In the genomic region with DNA sequence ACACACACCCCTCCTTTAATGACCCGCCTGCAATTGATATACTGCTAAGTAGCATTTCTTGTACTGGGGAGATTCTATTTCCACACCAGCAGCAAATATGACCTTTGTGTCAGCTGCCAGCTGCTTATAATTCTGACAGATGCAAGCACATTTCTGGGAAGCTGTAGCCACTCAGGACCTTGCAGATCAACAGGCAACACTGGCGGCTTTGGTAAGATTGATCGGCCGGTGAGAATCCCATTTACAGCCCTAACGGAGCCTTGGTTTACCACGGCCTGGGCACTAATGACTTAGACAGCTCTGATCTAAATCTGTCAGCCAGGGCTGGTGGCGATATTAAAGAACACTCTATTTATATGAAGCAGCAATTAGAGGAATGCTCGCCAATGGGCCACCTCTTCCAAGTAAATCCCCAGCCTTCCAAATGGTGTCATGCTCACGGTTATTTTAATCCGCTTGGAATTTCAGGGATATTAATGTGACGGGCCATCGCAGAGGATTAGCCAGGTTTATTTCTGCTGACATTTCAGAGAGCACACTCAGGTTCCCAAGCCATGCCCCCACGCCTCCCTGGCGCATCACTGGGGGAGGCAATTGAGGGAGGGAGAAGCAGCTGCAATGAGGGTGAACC, we compare ENCODE assay signal across 23 cellular contexts.
A peak's percentile ranks its signal among the peaks of the same experiment; 100 is the strongest.
DNase-seq lines count a peak whose midpoint lies in the region; ATAC-seq and TF ChIP-seq lines count a peak whose summit lies in the region.
"Had no signal": no experiment of that assay in that cellular context is flagged by ENCODE, and none has a peak within 500 bp of the region (broad histone marks: within the 10 kb centered on the region; RNA-seq: fewer than 3 reads in every experiment).

No MANE protein-coding gene starts in this region.

- no peaks in the 10 kb centered on the region for H3K27me3 ChIP-seq in hepatocyte
- H3K27me3 ChIP-seq in skeletal muscle tissue (ENCODE audit: control insufficient read depth in 3 of 3, insufficient read depth in 3 of 3, low read length in 3 of 3), result peaks cover 3 to 7% (median 3%) of the 10 kb centered on the region in 3 donors
- H3K27me3 ChIP-seq: body of pancreas had no signal

- H3K27ac ChIP-seq in hepatocyte (no peak overlapping the region), skeletal muscle tissue (ENCODE audit: low read depth, low read length) (peak overlapping the region; percentile 90)
- H3K27ac ChIP-seq: body of pancreas, C4-2B had no signal

- H3K27me3 Mint-ChIP-seq in T-helper 17 cell, result peaks cover 25% of the 10 kb centered on the region

- H3K9me2 ChIP-seq in hepatocyte (replicated peaks; ENCODE audit: insufficient read depth), result no peaks in the 10 kb centered on the region
- H3K9me2 ChIP-seq: SK-N-SH had no signal

- H3K4me1 Mint-ChIP-seq in T-helper 17 cell, result peaks cover 5% of the 10 kb centered on the region

- no peak for ATAC-seq in T-helper 17 cell
- no peak for ATAC-seq in GM21381 (IDR thresholded peaks at IDR 0.05; ENCODE audit: unreplicated experiment)
- no peak for ATAC-seq in HG03442 (IDR thresholded peaks at IDR 0.05; ENCODE audit: unreplicated experiment)
- ATAC-seq: activated naive CD4-positive, alpha-beta T cell treated with anti-CD3 and anti-CD28 coated beads, Interleukin-2, amount 50 U/mL, for 72 hours; body of pancreas; stimulated activated memory B cell treated with anti-CD40 and anti-IgM and Interleukin-4, amounts not matched to agents 10 μg/mL and 1 μg/mL and 100 μg/mL, for 72 hours had no signal

- peaks cover 12% of the 10 kb centered on the region for H3K4me1 ChIP-seq in hepatocyte (ENCODE audit: insufficient read depth)
- peaks cover 16 to 39% (median 23%) of the 10 kb centered on the region in 3 donors for H3K4me1 ChIP-seq in skeletal muscle tissue (ENCODE audit: control insufficient read depth in 3 of 3, insufficient read depth in 3 of 3, low read length in 3 of 3)
- H3K4me1 ChIP-seq: body of pancreas had no signal

- H3K4me2 ChIP-seq in hepatocyte, result no peak overlapping the region
- H3K4me2 ChIP-seq: SK-N-SH, smooth muscle cell had no signal

- H3K4me3 ChIP-seq in hepatocyte, result no peak overlapping the region
- no peak overlapping the region for H3K4me3 ChIP-seq in skeletal muscle tissue (ENCODE audit: low read length in 3 of 3)
- H3K4me3 ChIP-seq: body of pancreas, smooth muscle cell had no signal

- no peaks in the 10 kb centered on the region for H3K79me2 ChIP-seq in hepatocyte

- peak overlapping the region; percentile 8 for H3K27ac Mint-ChIP-seq in T-helper 17 cell
- H3K27ac Mint-ChIP-seq: mesothelial cell of epicardium; stimulated activated memory B cell treated with anti-CD40 and anti-IgM and Interleukin-4, amounts not matched to agents 10 μg/mL and 1 μg/mL and 100 μg/mL, for 72 hours had no signal

- no peak for TF ChIP-seq CTCF in hepatocyte (IDR thresholded peaks at IDR 0.05; ENCODE audit: poor library complexity)

- H3K36me3 Mint-ChIP-seq in T-helper 17 cell (ENCODE audit: low read depth), result peaks cover 2% of the 10 kb centered on the region
- H3K36me3 Mint-ChIP-seq: activated naive CD4-positive, alpha-beta T cell treated with anti-CD3 and anti-CD28 coated beads, Interleukin-2, amount 50 U/mL, for 72 hours; mesothelial cell of epicardium; stimulated activated memory B cell treated with anti-CD40 and anti-IgM and Interleukin-4, amounts not matched to agents 10 μg/mL and 1 μg/mL and 100 μg/mL, for 72 hours had no signal

- no peaks in the 10 kb centered on the region for H4K20me1 ChIP-seq in hepatocyte (ENCODE audit: insufficient read depth, poor library complexity, severe bottlenecking)

- DNase-seq in NCI-H1417 (lab: John Stamatoyannopoulos, UW) (peak; percentile 20 to 53 (median 44)), NCI-H1417 treated with DMSO at 0.1 percent for 48 hours (lab: John Stamatoyannopoulos, UW) (no peak), T-helper 17 cell (no peak), hepatocyte (ENCODE audit: low spot score) (peak; percentile 27), activated gamma-delta T cell (lab: John Stamatoyannopoulos, UW) (no peak)
- DNase-seq: 8988T; activated CD4-positive, alpha-beta T cell treated with anti-CD3 and anti-CD28 coated beads, Interleukin-2, amount 50 U/mL, for 1 hour; activated T-cell treated with anti-CD3 and anti-CD28 coated beads, Interleukin-2, amount 50 U/mL, for 1 hour; body of pancreas; dermis blood vessel endothelial cell; DMS79; head of caudate nucleus; occipital lobe; SK-N-SH; trophoblast cell had no signal

- H3K9ac ChIP-seq in skeletal muscle tissue (ENCODE audit: low read depth in 1 of 3, low read length in 3 of 3), result peak overlapping the region in 2 of 3 donors; percentile 58 to 66
- H3K9ac ChIP-seq: SK-N-SH had no signal

- H3K36me3 ChIP-seq in hepatocyte (replicated peaks; ENCODE audit: insufficient read depth, low read depth) (no peaks in the 10 kb centered on the region), skeletal muscle tissue (ENCODE audit: control insufficient read depth in 3 of 3, insufficient read depth in 3 of 3, low read length in 3 of 3) (no peaks in the 10 kb centered on the region)

- no peak overlapping the region for H3K4me3 Mint-ChIP-seq in T-helper 17 cell
- H3K4me3 Mint-ChIP-seq: mesothelial cell of epicardium; stimulated activated memory B cell treated with anti-CD40 and anti-IgM and Interleukin-4, amounts not matched to agents 10 μg/mL and 1 μg/mL and 100 μg/mL, for 72 hours had no signal

- H3K9me3 ChIP-seq in T-helper 17 cell (ENCODE audit: control insufficient read depth, low read length, poor library complexity, severe bottlenecking) (no peaks in the 10 kb centered on the region), hepatocyte (ENCODE audit: low read depth) (no peaks in the 10 kb centered on the region), skeletal muscle tissue (ENCODE audit: control insufficient read depth in 3 of 3, low read length in 3 of 3) (no peaks in the 10 kb centered on the region)
- H3K9me3 ChIP-seq: body of pancreas, SK-N-SH had no signal

- no peak overlapping the region for H2AFZ ChIP-seq in hepatocyte

- WGBS in hepatocyte (ENCODE audit: low lambda C conversion rate, missing lambda C conversion rate), result 71% methylated on average over 14 of the region's 14 CpGs

Comparison
In these comparisons a context has a peak if more than half of its experiments do, and no peak if none do; other contexts are left out.
1. DNase-seq: peak in NCI-H1417 (3 of 3) and hepatocyte (single experiment); none in NCI-H1417 treated with DMSO at 0.1 percent for 48 hours (single experiment), T-helper 17 cell (0 of 3) and activated gamma-delta T cell (single experiment).